Comparison of ENCODE assay signal across 8 cellular contexts in genomic region chr1:109277434-109278204, GRCh38. TPM values are rescaled to one million over a fixed set of nuclear protein-coding genes. Genes with fewer than 3 reads are reported as not detected.
DNase-seq lines count a peak whose midpoint lies in the region; ATAC-seq and TF ChIP-seq lines count a peak whose summit lies in the region.

No MANE protein-coding gene starts in this region.

- peak; percentile 94 for TF ChIP-seq CTCF in endothelial cell (IDR thresholded peaks at IDR 0.05; ENCODE audit: unreplicated experiment)
- TF ChIP-seq CTCF in mesothelial cell of epicardium (IDR thresholded peaks at IDR 0.05; ENCODE audit: unreplicated experiment): peak; percentile 90

- no peaks in the 10 kb centered on the region for H3K9me3 Mint-ChIP-seq in endothelial cell (ENCODE audit: unreplicated experiment)
- H3K9me3 Mint-ChIP-seq in mesothelial cell of epicardium: no peaks in the 10 kb centered on the region

- peak; percentile 61 for DNase-seq in ACHN
- DNase-seq in NCI-H82 (lab: John Stamatoyannopoulos, UW): peak; percentile 91
- DNase-seq in activated CD8-positive, alpha-beta memory T cell treated with anti-CD3 and anti-CD28 coated beads for 48 hours (ENCODE audit: low read depth in 2 of 3, low spot score in 2 of 3): peak; percentile 39 to 50 (median 41)
- peak; percentile 81 for DNase-seq in endothelial cell (ENCODE audit: low spot score)
- peak in 1 of 2 experiments; percentile 78 for DNase-seq in mesothelial cell of epicardium (ENCODE audit: low spot score in 2 of 2, unreplicated experiment in 2 of 2)
- DNase-seq in stimulated activated CD8-positive, alpha-beta memory T cell treated with anti-CD3 and anti-CD28 coated beads, Interleukin-4, amount 100 ng/mL, for 24 hours (ENCODE audit: low read depth): peak; percentile 59

- H3K4me1 Mint-ChIP-seq in endothelial cell (ENCODE audit: unreplicated experiment): peaks cover 35% of the 10 kb centered on the region
- peaks cover 50% of the 10 kb centered on the region for H3K4me1 Mint-ChIP-seq in mesothelial cell of epicardium

- H3K36me3 Mint-ChIP-seq in endothelial cell (ENCODE audit: low read depth, unreplicated experiment): peaks cover 9% of the 10 kb centered on the region
- H3K36me3 Mint-ChIP-seq in mesothelial cell of epicardium: peaks cover 6% of the 10 kb centered on the region

- H3K27me3 Mint-ChIP-seq in endothelial cell (ENCODE audit: unreplicated experiment) (peaks cover 8% of the 10 kb centered on the region), mesothelial cell of epicardium (ENCODE audit: low read depth) (no peaks in the 10 kb centered on the region)

- H3K4me3 Mint-ChIP-seq in endothelial cell (ENCODE audit: unreplicated experiment): no peak overlapping the region
- no peak overlapping the region for H3K4me3 Mint-ChIP-seq in mesothelial cell of epicardium

- ATAC-seq in GM18517 (IDR thresholded peaks at IDR 0.05; ENCODE audit: unreplicated experiment) (peak; percentile 68), HG03378 (IDR thresholded peaks at IDR 0.05; ENCODE audit: unreplicated experiment) (peak; percentile 67)

- in situ Hi-C loops in ACHN (cut with HindIII; ENCODE audit: low pct_ligation_motif_present, low pct_unique_long_range_greater_than_20kb, low sequenced_read_pairs): loop anchor here (10.0 kb wide), 1 partner anchor 107 kb away; no protein-coding TSS in a partner anchor

- H3K27ac Mint-ChIP-seq in endothelial cell (ENCODE audit: unreplicated experiment): no peak overlapping the region
- H3K27ac Mint-ChIP-seq in mesothelial cell of epicardium: peak overlapping the region; percentile 83

RNA-seq across cellular contexts. Expression of gene PSRC1, which starts 5.3 kb away (rescaled TPM):
- 9.7 TPM for total RNA-seq in endothelial cell (ENCODE audit: unreplicated experiment)
- total RNA-seq in mesothelial cell of epicardium: 15.8 to 18.3 TPM (median 17.6 TPM) in 3 replicates

RNA-seq across cellular contexts. Expression of gene CELSR2, which starts 28.3 kb away (rescaled TPM):
- total RNA-seq in endothelial cell (ENCODE audit: unreplicated experiment) (1.6 TPM), mesothelial cell of epicardium (24.9 to 27.1 TPM (median 25.0 TPM) in 3 replicates)

RNA-seq across cellular contexts. Expression of gene MYBPHL, which starts 29.2 kb away (rescaled TPM):
- total RNA-seq in endothelial cell (ENCODE audit: unreplicated experiment): not detected
- total RNA-seq in mesothelial cell of epicardium: not detected in 3 replicates
